Comparison of ENCODE assay signal across 8 cellular contexts in genomic region chr6:109094351-109095035, GRCh38. TPM values are rescaled to one million over a fixed set of nuclear protein-coding genes. Genes with fewer than 3 reads are reported as not detected.
DNase-seq lines count a peak whose midpoint lies in the region; ATAC-seq and TF ChIP-seq lines count a peak whose summit lies in the region.

Gene SESN1, minus strand, starts transcription at chr6:109094846. Its CDS starts 773 bp downstream, at chr6:109094073.

- peak within 1 kb of the TSS; percentile 87 to 95 for H3K9ac ChIP-seq in liver (ENCODE audit: low read depth in 1 of 2, low read length in 2 of 2)

- peaks cover 3 to 41% (median 18%) of the 10 kb centered on the region in 4 donors for H3K4me1 ChIP-seq in liver (ENCODE audit: control insufficient read depth in 4 of 4, insufficient read depth in 4 of 4, low read length in 3 of 4)

- peak within 1 kb of the TSS; percentile 99 to 100 (median 99) for H3K27ac Mint-ChIP-seq in CD14-positive monocyte

- no peak for TF ChIP-seq CTCF in CD14-positive monocyte (IDR thresholded peaks at IDR 0.05)
- TF ChIP-seq CTCF in liver (IDR thresholded peaks at IDR 0.05; ENCODE audit: low read depth, low read length, missing input control), result no peak

- DNase-seq in CD14-positive monocyte (ENCODE audit: low spot score) (peak; percentile 87), NCI-H774 (lab: John Stamatoyannopoulos, UW) (peak; percentile 93), dermis blood vessel endothelial cell (peak; percentile 93)
- DNase-seq in activated CD4-positive, alpha-beta T cell treated with anti-CD3 and anti-CD28 coated beads, Interleukin-2, amount 50 U/mL, for 4 hours, result peak; percentile 76 to 77
- DNase-seq in stimulated activated CD4-positive, alpha-beta T cell treated with anti-CD3 and anti-CD28 coated beads, Interleukin-4, amount 100 ng/mL, for 1 hour, result peak; percentile 85

- peak within 1 kb of the TSS; percentile 63 to 97 (median 89) for H3K4me3 ChIP-seq in liver (ENCODE audit: low read depth in 1 of 3, low read length in 3 of 3)

- H3K36me3 Mint-ChIP-seq in CD14-positive monocyte, result peaks cover 2 to 9% of the 10 kb centered on the region in 2 donors

- intact Hi-C loops in CD14-positive monocyte (cut with micrococcal nuclease), result loop anchor here (5.0 to 10.0 kb wide), 6 partner anchors 278 to 1130 kb away; partner anchors contain the start of genes AK9 (in 1 of the 2), CD164 (in 1 of the 2), FIG4 (in 1 of the 2) and MICAL1 (in 1 of the 2)

- H3K4me1 Mint-ChIP-seq in CD14-positive monocyte, result peaks cover 53% of the 10 kb centered on the region

- H3K27me3 ChIP-seq in liver (ENCODE audit: control insufficient read depth in 4 of 4, insufficient read depth in 4 of 4, low read length in 3 of 4), result no peaks in the 10 kb centered on the region

- H3K4me3 Mint-ChIP-seq in CD14-positive monocyte, result peak within 1 kb of the TSS; percentile 94 to 99

- H3K36me3 ChIP-seq in liver (ENCODE audit: control insufficient read depth in 4 of 4, insufficient read depth in 3 of 4, low read depth in 1 of 4, low read length in 3 of 4), result peaks cover 0 to 1% (median 0%) of the 10 kb centered on the region in 4 donors

- H3K27me3 Mint-ChIP-seq in CD14-positive monocyte (ENCODE audit: low read depth in 3 of 3), result peaks cover 0 to 5% (median 0%) of the 10 kb centered on the region in 3 donors

- under 1% methylated on average over 68 of the region's 68 CpGs for WGBS in liver

- no peaks in the 10 kb centered on the region for H3K9me3 Mint-ChIP-seq in CD14-positive monocyte

- H3K9me3 ChIP-seq in liver (ENCODE audit: control insufficient read depth in 4 of 4, low read length in 3 of 4), result no peaks in the 10 kb centered on the region

- no peak for TF ChIP-seq RAD21 in liver (IDR thresholded peaks at IDR 0.05)

- peak within 1 kb of the TSS; percentile 88 to 99 for H3K27ac ChIP-seq in liver (ENCODE audit: low read depth in 1 of 2, low read length in 2 of 2)

- ATAC-seq in GM19351 (IDR thresholded peaks at IDR 0.05; ENCODE audit: unreplicated experiment), result peak; percentile 64
- ATAC-seq in HG03520 (IDR thresholded peaks at IDR 0.05; ENCODE audit: unreplicated experiment), result peak; percentile 54

TF ChIP-seq in liver, 16 proteins besides CTCF, POLR2A, EP300 and RAD21:
- TF ChIP-seq REST (IDR thresholded peaks at IDR 0.05) (no peak), RXRA (IDR thresholded peaks at IDR 0.05) (peak in 1 of 2 donors; percentile 12), TAF1 (conservative IDR thresholded peaks at IDR 0.05) (peak; percentile 71), MAX (IDR thresholded peaks at IDR 0.05) (no peak), YY1 (IDR thresholded peaks at IDR 0.05) (peak; percentile 51), HNF4A (conservative IDR thresholded peaks at IDR 0.05) (no peak)

RNA-seq across cellular contexts. Expression of gene SESN1, which starts in this region (rescaled TPM):
- polyA plus RNA-seq in CD14-positive monocyte, result 1 to 10 TPM; 1.8 to 3.1 TPM
- 31.5 and 44.1 TPM in 2 replicates for total RNA-seq in dermis blood vessel endothelial cell
- total RNA-seq in liver, result 10 to 100 TPM; 14.1 to 17.0 TPM
- 1 to 10 TPM; 6.2 to 7.9 TPM for polyA plus RNA-seq in liver

Comparison
In these comparisons a context has a peak if more than half of its experiments do, and no peak if none do; other contexts are left out.
1. Peak in every context shown above with its lines: DNase-seq, ATAC-seq, H3K4me3 ChIP-seq and H3K27ac ChIP-seq.